In the genomic region with DNA sequence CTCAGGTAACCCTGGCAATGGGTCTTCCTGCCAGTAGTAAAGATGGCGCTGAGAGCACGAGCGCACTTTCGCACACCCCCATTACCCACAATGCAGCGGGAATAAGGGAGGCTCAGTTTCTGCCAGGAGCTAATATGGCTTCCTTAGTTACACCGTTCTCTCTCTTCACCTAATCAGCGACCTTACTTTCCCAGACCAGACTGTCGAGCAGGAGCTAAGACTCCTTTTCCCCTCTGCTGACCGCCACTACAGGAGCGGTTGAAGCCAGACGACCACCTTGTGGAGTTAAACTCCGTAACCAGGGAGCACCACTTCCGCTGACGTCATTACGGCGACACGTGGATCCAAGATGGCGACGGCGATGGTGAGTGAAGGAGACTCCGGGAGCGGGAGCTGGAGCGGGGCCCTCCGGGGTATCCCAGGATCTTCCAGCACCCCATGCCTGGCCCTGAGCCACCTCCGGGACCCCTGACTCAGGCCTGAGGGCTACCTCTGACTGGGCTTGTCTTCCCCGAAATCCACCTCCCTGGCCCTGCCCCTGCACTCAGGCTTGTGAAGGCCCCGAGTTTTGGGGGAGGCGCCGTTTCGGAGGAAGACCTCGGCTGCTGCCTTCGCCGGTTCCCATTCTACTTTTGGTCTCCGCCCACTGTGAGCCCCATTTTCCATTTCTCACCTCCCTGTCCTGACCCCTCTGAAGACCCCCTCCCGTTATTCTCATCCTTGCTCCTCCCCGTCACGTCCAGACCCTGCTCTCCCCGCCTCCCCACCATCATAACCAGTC, we compare ENCODE assay signal across 8 cellular contexts. TPM values are rescaled to one million over a fixed set of nuclear protein-coding genes. Genes with fewer than 3 reads are reported as not detected.
A peak's percentile ranks its signal among the peaks of the same experiment; 100 is the strongest.
DNase-seq lines count a peak whose midpoint lies in the region; ATAC-seq and TF ChIP-seq lines count a peak whose summit lies in the region.

A gene with protein sequence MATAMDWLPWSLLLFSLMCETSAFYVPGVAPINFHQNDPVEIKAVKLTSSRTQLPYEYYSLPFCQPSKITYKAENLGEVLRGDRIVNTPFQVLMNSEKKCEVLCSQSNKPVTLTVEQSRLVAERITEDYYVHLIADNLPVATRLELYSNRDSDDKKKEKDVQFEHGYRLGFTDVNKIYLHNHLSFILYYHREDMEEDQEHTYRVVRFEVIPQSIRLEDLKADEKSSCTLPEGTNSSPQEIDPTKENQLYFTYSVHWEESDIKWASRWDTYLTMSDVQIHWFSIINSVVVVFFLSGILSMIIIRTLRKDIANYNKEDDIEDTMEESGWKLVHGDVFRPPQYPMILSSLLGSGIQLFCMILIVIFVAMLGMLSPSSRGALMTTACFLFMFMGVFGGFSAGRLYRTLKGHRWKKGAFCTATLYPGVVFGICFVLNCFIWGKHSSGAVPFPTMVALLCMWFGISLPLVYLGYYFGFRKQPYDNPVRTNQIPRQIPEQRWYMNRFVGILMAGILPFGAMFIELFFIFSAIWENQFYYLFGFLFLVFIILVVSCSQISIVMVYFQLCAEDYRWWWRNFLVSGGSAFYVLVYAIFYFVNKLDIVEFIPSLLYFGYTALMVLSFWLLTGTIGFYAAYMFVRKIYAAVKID (plus strand): TSS at position 323 of the 781 bp plus-strand sequence. CDS start 27 bp downstream, at position 350.

- H2AFZ ChIP-seq in GM23338, result peak within 1 kb of the TSS; percentile 97
- H2AFZ ChIP-seq in fibroblast of lung (ENCODE audit: low read length), result peak within 1 kb of the TSS; percentile 100

- peaks cover 4% of the 10 kb centered on the region for H3K27me3 Mint-ChIP-seq in GM23338 (ENCODE audit: insufficient read depth, low read depth, poor library complexity)
- no peaks in the 10 kb centered on the region for H3K27me3 Mint-ChIP-seq in activated T-helper 17 cell treated with anti-CD3 and anti-CD28 coated beads, Interleukin-2, amount 50 U/mL, for 72 hours
- no peaks in the 10 kb centered on the region for H3K27me3 Mint-ChIP-seq in naive thymus-derived CD4-positive, alpha-beta T cell
- no peaks in the 10 kb centered on the region for H3K27me3 Mint-ChIP-seq in stimulated activated naive B cell treated with anti-CD40 and anti-IgM and Interleukin-4, amounts not matched to agents 10 μg/mL and 1 μg/mL and 100 μg/mL, for 72 hours

- CTCF ChIA-PET in naive thymus-derived CD4-positive, alpha-beta T cell (lab: Charles Lee), result no interaction called here

- no peak for TF ChIP-seq CTCF in DOHH2 (IDR thresholded peaks at IDR 0.05; ENCODE audit: low read depth, low read length, poor library complexity, severe bottlenecking)
- TF ChIP-seq CTCF in GM23338 (conservative IDR thresholded peaks at IDR 0.05; ENCODE audit: low read depth in 2 of 2), result no peak
- no peak for TF ChIP-seq CTCF in fibroblast of lung (conservative IDR thresholded peaks at IDR 0.05 in 1 of 2, IDR thresholded peaks at IDR 0.05 in 1 of 2; ENCODE audit: low read depth in 1 of 2, low read length in 2 of 2)

- DNase-seq in GM23338 (ENCODE audit: low spot score) (peak; percentile 100), LHCN-M2 (ENCODE audit: low read depth) (peak; percentile 94), RPMI8226 (peak; percentile 96), fibroblast of lung (ENCODE audit: low read depth in 2 of 2) (peak; percentile 90 to 97)
- DNase-seq in naive thymus-derived CD4-positive, alpha-beta T cell, result peak; percentile 87 to 96 (median 93)
- peak; percentile 89 for DNase-seq in stimulated activated naive B cell treated with anti-CD40 and anti-IgM and Interleukin-4, amounts not matched to agents 10 μg/mL and 1 μg/mL and 100 μg/mL, for 72 hours

- H3K4me3 Mint-ChIP-seq in GM23338, result peak within 1 kb of the TSS; percentile 97
- H3K4me3 Mint-ChIP-seq in activated T-helper 17 cell treated with anti-CD3 and anti-CD28 coated beads, Interleukin-2, amount 50 U/mL, for 72 hours, result peak within 1 kb of the TSS; percentile 75
- H3K4me3 Mint-ChIP-seq in naive thymus-derived CD4-positive, alpha-beta T cell, result peak within 1 kb of the TSS; percentile 78 to 100 (median 96)
- H3K4me3 Mint-ChIP-seq in stimulated activated naive B cell treated with anti-CD40 and anti-IgM and Interleukin-4, amounts not matched to agents 10 μg/mL and 1 μg/mL and 100 μg/mL, for 72 hours, result peak within 1 kb of the TSS; percentile 88 to 99

- H3K27ac Mint-ChIP-seq in GM23338, result peak within 1 kb of the TSS; percentile 100
- peak within 1 kb of the TSS; percentile 94 for H3K27ac Mint-ChIP-seq in activated T-helper 17 cell treated with anti-CD3 and anti-CD28 coated beads, Interleukin-2, amount 50 U/mL, for 72 hours
- peak within 1 kb of the TSS; percentile 95 to 100 (median 100) for H3K27ac Mint-ChIP-seq in naive thymus-derived CD4-positive, alpha-beta T cell
- H3K27ac Mint-ChIP-seq in stimulated activated naive B cell treated with anti-CD40 and anti-IgM and Interleukin-4, amounts not matched to agents 10 μg/mL and 1 μg/mL and 100 μg/mL, for 72 hours, result peak within 1 kb of the TSS; percentile 100

- H3K27ac ChIP-seq in DOHH2 (ENCODE audit: low read depth, low read length), result peak within 1 kb of the TSS; percentile 84
- H3K27ac ChIP-seq in GM23338 (ENCODE audit: low read depth), result peak within 1 kb of the TSS; percentile 99
- peak within 1 kb of the TSS; percentile 100 for H3K27ac ChIP-seq in fibroblast of lung (ENCODE audit: insufficient read depth, low read length)
- peak within 1 kb of the TSS; percentile 94 for H3K27ac ChIP-seq in naive thymus-derived CD4-positive, alpha-beta T cell (ENCODE audit: low read depth, low read length)

- H3K36me3 Mint-ChIP-seq in GM23338 (ENCODE audit: low read depth), result peaks cover 5% of the 10 kb centered on the region; the same call in 2 of the 3 replicates
- peaks cover 21% of the 10 kb centered on the region for H3K36me3 Mint-ChIP-seq in activated T-helper 17 cell treated with anti-CD3 and anti-CD28 coated beads, Interleukin-2, amount 50 U/mL, for 72 hours (ENCODE audit: low read depth)
- H3K36me3 Mint-ChIP-seq in naive thymus-derived CD4-positive, alpha-beta T cell, result peaks cover 0 to 4% (median 3%) of the 10 kb centered on the region in 5 donors
- H3K36me3 Mint-ChIP-seq in stimulated activated naive B cell treated with anti-CD40 and anti-IgM and Interleukin-4, amounts not matched to agents 10 μg/mL and 1 μg/mL and 100 μg/mL, for 72 hours, result peaks cover 7 to 11% of the 10 kb centered on the region in 2 donors

- H3K79me2 ChIP-seq in DOHH2 (ENCODE audit: control insufficient read depth, low read length), result peaks cover 51% of the 10 kb centered on the region
- H3K79me2 ChIP-seq in GM23338 (replicated peaks; ENCODE audit: insufficient read depth), result peaks cover 45% of the 10 kb centered on the region
- peaks cover 45% of the 10 kb centered on the region for H3K79me2 ChIP-seq in fibroblast of lung (ENCODE audit: control insufficient read depth, insufficient read depth, low read length)

- H4K20me1 ChIP-seq in DOHH2 (ENCODE audit: control insufficient read depth, insufficient read depth, low read depth, low read length) (peaks cover 16% of the 10 kb centered on the region), GM23338 (replicated peaks; ENCODE audit: insufficient read depth) (peaks cover 8% of the 10 kb centered on the region), fibroblast of lung (ENCODE audit: control insufficient read depth, extremely low read depth, insufficient read depth, low read length) (no peaks in the 10 kb centered on the region)

- H3K9ac ChIP-seq in fibroblast of lung (ENCODE audit: insufficient read depth, low read length), result peak within 1 kb of the TSS; percentile 95

- H3K9me2 ChIP-seq in DOHH2 (replicated peaks; ENCODE audit: control insufficient read depth, low read length) (no peaks in the 10 kb centered on the region), GM23338 (ENCODE audit: insufficient read depth) (peaks cover 4% of the 10 kb centered on the region; the same call in 1 of the 2 replicates)

- H3K4me2 ChIP-seq in DOHH2 (ENCODE audit: low read length), result peak within 1 kb of the TSS; percentile 94
- peak within 1 kb of the TSS; percentile 84 for H3K4me2 ChIP-seq in GM23338
- peak within 1 kb of the TSS; percentile 98 for H3K4me2 ChIP-seq in fibroblast of lung (ENCODE audit: extremely low read depth, insufficient read depth, low read length)

- H3F3A ChIP-seq in DOHH2 (ENCODE audit: control insufficient read depth, insufficient read depth) (no peaks in the 10 kb centered on the region), GM23338 (replicated peaks; ENCODE audit: low read depth) (no peaks in the 10 kb centered on the region; the same call in 1 of the 2 replicates)

- no peaks in the 10 kb centered on the region for H3K9me3 Mint-ChIP-seq in GM23338
- H3K9me3 Mint-ChIP-seq in activated T-helper 17 cell treated with anti-CD3 and anti-CD28 coated beads, Interleukin-2, amount 50 U/mL, for 72 hours, result no peaks in the 10 kb centered on the region
- no peaks in the 10 kb centered on the region for H3K9me3 Mint-ChIP-seq in naive thymus-derived CD4-positive, alpha-beta T cell
- H3K9me3 Mint-ChIP-seq in stimulated activated naive B cell treated with anti-CD40 and anti-IgM and Interleukin-4, amounts not matched to agents 10 μg/mL and 1 μg/mL and 100 μg/mL, for 72 hours, result no peaks in the 10 kb centered on the region

- H3K4me1 Mint-ChIP-seq in GM23338, result peaks cover 8% of the 10 kb centered on the region; the same call in 2 of the 3 replicates
- H3K4me1 Mint-ChIP-seq in activated T-helper 17 cell treated with anti-CD3 and anti-CD28 coated beads, Interleukin-2, amount 50 U/mL, for 72 hours, result peaks cover 24% of the 10 kb centered on the region
- H3K4me1 Mint-ChIP-seq in naive thymus-derived CD4-positive, alpha-beta T cell, result peaks cover 26 to 44% (median 39%) of the 10 kb centered on the region in 7 donors
- H3K4me1 Mint-ChIP-seq in stimulated activated naive B cell treated with anti-CD40 and anti-IgM and Interleukin-4, amounts not matched to agents 10 μg/mL and 1 μg/mL and 100 μg/mL, for 72 hours, result peaks cover 23 to 39% of the 10 kb centered on the region in 2 donors

- peak within 1 kb of the TSS; percentile 86 for H3K4me3 ChIP-seq in DOHH2 (ENCODE audit: low read length)
- H3K4me3 ChIP-seq in GM23338, result peak within 1 kb of the TSS; percentile 71
- peak within 1 kb of the TSS; percentile 80 to 98 (median 90) for H3K4me3 ChIP-seq in fibroblast of lung (replicated peaks in 1 of 4; ENCODE audit: control extremely low read depth in 1 of 4, insufficient read depth in 1 of 4, low read depth in 3 of 4, low read length in 4 of 4)
- H3K4me3 ChIP-seq in naive thymus-derived CD4-positive, alpha-beta T cell (ENCODE audit: low read length), result peak within 1 kb of the TSS; percentile 92

- H3K27me3 ChIP-seq in DOHH2 (ENCODE audit: control insufficient read depth, low read length), result no peaks in the 10 kb centered on the region
- no peaks in the 10 kb centered on the region for H3K27me3 ChIP-seq in GM23338 (ENCODE audit: insufficient read depth)
- H3K27me3 ChIP-seq in fibroblast of lung (ENCODE audit: control insufficient read depth, insufficient read depth, low read length), result peaks cover 3% of the 10 kb centered on the region
- H3K27me3 ChIP-seq in naive thymus-derived CD4-positive, alpha-beta T cell (ENCODE audit: control insufficient read depth in 2 of 2, insufficient read depth in 2 of 2, low read length in 2 of 2), result no peaks in the 10 kb centered on the region

- POLR2A ChIA-PET in naive thymus-derived CD4-positive, alpha-beta T cell (lab: Charles Lee), result interaction anchor here (0.6 to 1.0 kb wide), 2 partner anchors 9 to 392 kb away, joined by 3 to 4 read pairs; no protein-coding TSS in a partner anchor

- ATAC-seq in GM23338, result peak; percentile 83
- peak; percentile 86 for ATAC-seq in activated T-helper 17 cell treated with anti-CD3 and anti-CD28 coated beads, Interleukin-2, amount 50 U/mL, for 72 hours (replicated peaks)
- peak; percentile 92 for ATAC-seq in naive thymus-derived CD4-positive, alpha-beta T cell
- peak; percentile 86 to 89 for ATAC-seq in stimulated activated naive B cell treated with anti-CD40 and anti-IgM and Interleukin-4, amounts not matched to agents 10 μg/mL and 1 μg/mL and 100 μg/mL, for 72 hours (replicated peaks)

- intact Hi-C loops in naive thymus-derived CD4-positive, alpha-beta T cell (cut with micrococcal nuclease), result loop anchor here (1.0 to 10.0 kb wide), 10 partner anchors 91 to 1883 kb away; a partner anchor contains a TSS

- H3K36me3 ChIP-seq in DOHH2 (ENCODE audit: control insufficient read depth, low read length) (peaks cover 27% of the 10 kb centered on the region), GM23338 (ENCODE audit: insufficient read depth) (no peaks in the 10 kb centered on the region), fibroblast of lung (ENCODE audit: control insufficient read depth, insufficient read depth, low read length) (no peaks in the 10 kb centered on the region)
- H3K36me3 ChIP-seq in naive thymus-derived CD4-positive, alpha-beta T cell (ENCODE audit: control insufficient read depth in 2 of 3, insufficient read depth in 3 of 3, low read length in 3 of 3), result peaks cover 0 to 7% (median 0%) of the 10 kb centered on the region in 3 experiments

- H3K4me1 ChIP-seq in DOHH2 (ENCODE audit: control insufficient read depth, low read length) (peaks cover 15% of the 10 kb centered on the region), GM23338 (ENCODE audit: insufficient read depth) (peaks cover 11% of the 10 kb centered on the region), fibroblast of lung (ENCODE audit: control insufficient read depth, extremely low read depth, insufficient read depth, low read length) (peaks cover 4% of the 10 kb centered on the region)
- H3K4me1 ChIP-seq in naive thymus-derived CD4-positive, alpha-beta T cell (ENCODE audit: control insufficient read depth in 2 of 2, insufficient read depth in 2 of 2, low read length in 2 of 2), result peaks cover 11% of the 10 kb centered on the region in 2 donors

- H3K9me3 ChIP-seq in DOHH2 (ENCODE audit: control insufficient read depth, insufficient read depth, low read length) (no peaks in the 10 kb centered on the region), fibroblast of lung (ENCODE audit: control insufficient read depth, insufficient read depth, low read depth, low read length) (no peaks in the 10 kb centered on the region)
- no peaks in the 10 kb centered on the region for H3K9me3 ChIP-seq in naive thymus-derived CD4-positive, alpha-beta T cell (ENCODE audit: control insufficient read depth in 2 of 3, low read length in 3 of 3)

RNA-seq across cellular contexts. Expression of the gene that starts here (rescaled TPM):
- 47.5 and 52.6 TPM in 2 replicates for total RNA-seq in GM23338 (2014; rRNA removed; shearing (Covaris generic))
- 20.3 and 20.4 TPM in 2 replicates for polyA plus RNA-seq in GM23338 (2016; fragmentation: Nextera tagmentation; extraction: Ambion mirVana)
- 32.6 and 36.8 TPM in 2 replicates for total RNA-seq in LHCN-M2 (2014; rRNA removed)
- 25.6 TPM for polyA plus RNA-seq in LHCN-M2 (2012)
- 10 to 100 TPM; 47.0 to 47.4 TPM for total RNA-seq in activated T-helper 17 cell treated with anti-CD3 and anti-CD28 coated beads, Interleukin-2, amount 50 U/mL, for 72 hours
- total RNA-seq in fibroblast of lung, result 22.3 and 33.5 TPM in 2 replicates
- 67.3 and 71.3 TPM in 2 replicates for polyA plus RNA-seq in fibroblast of lung
- 36.6 and 43.0 TPM in 2 replicates for polyA plus RNA-seq in fibroblast of lung (2012)
- 111 and 118 TPM in 2 replicates for polyA minus RNA-seq in fibroblast of lung (ENCODE audit: low replicate concordance)
- total RNA-seq in naive thymus-derived CD4-positive, alpha-beta T cell, result 10 to 100 TPM; 35.2 to 61.0 (median 41.5) TPM
- 10 to 100 TPM; 31.2 to 48.0 TPM for polyA plus RNA-seq in naive thymus-derived CD4-positive, alpha-beta T cell

Comparison
In these comparisons a context has a peak if more than half of its experiments do, and no peak if none do; other contexts are left out.
1. Peak in every context shown above with its lines: DNase-seq, ATAC-seq, H3K4me3 ChIP-seq and H3K27ac ChIP-seq.